Comparison of ENCODE assay signal across 31 cellular contexts in genomic region chr7:158592541-158592940, GRCh38.
"Had no signal": no experiment of that assay in that cellular context is flagged by ENCODE, and none has a peak within 500 bp of the region (broad histone marks: within the 10 kb centered on the region; RNA-seq: fewer than 3 reads in every experiment).

No MANE protein-coding gene starts in this region.

- H3K27me3 ChIP-seq: ovary, testis, tibial artery, uterus had no signal

- H3K27ac Mint-ChIP-seq: nephron; neural progenitor cell; progenitor cell of endocrine pancreas; stimulated activated memory B cell treated with anti-CD40 and anti-IgM and Interleukin-4, amounts not matched to agents 10 μg/mL and 1 μg/mL and 100 μg/mL, for 72 hours; stimulated activated naive CD8-positive, alpha-beta T cell treated with anti-CD3 and anti-CD28 coated beads, Interleukin-15, amount 100 ng/mL, for 72 hours; type B pancreatic cell had no signal

- H3K4me3 ChIP-seq: neural progenitor cell, ovary, psoas muscle, skin epidermis, smooth muscle cell, spleen, suprapubic skin, testis, tibial artery, transverse colon, upper lobe of right lung, uterus had no signal

- ATAC-seq: natural killer cell; psoas muscle; right cardiac atrium; sciatic nerve; stimulated activated memory B cell treated with anti-CD40 and anti-IgM and Interleukin-4, amounts not matched to agents 10 μg/mL and 1 μg/mL and 100 μg/mL, for 72 hours; stimulated activated naive CD8-positive, alpha-beta T cell treated with anti-CD3 and anti-CD28 coated beads, Interleukin-15, amount 100 ng/mL, for 72 hours; stimulated activated naive CD8-positive, alpha-beta T cell treated with anti-CD3 and anti-CD28 coated beads, Interleukin-15, Interleukin-2, amounts not matched to agents 100 U/mL and 50 U/mL, for 24 hours; upper lobe of right lung had no signal

- H3K9me3 Mint-ChIP-seq: natural killer cell; stimulated activated naive CD8-positive, alpha-beta T cell treated with anti-CD3 and anti-CD28 coated beads, Interleukin-15, amount 100 ng/mL, for 72 hours; type B pancreatic cell had no signal

- H3K4me1 Mint-ChIP-seq: nephron; neural progenitor cell; stimulated activated memory B cell treated with anti-CD40 and anti-IgM and Interleukin-4, amounts not matched to agents 10 μg/mL and 1 μg/mL and 100 μg/mL, for 72 hours had no signal

- DNase-seq: natural killer cell; occipital lobe; ovary; posterior cingulate gyrus; psoas muscle; right cardiac atrium; spleen; stimulated activated CD4-positive, alpha-beta T cell treated with anti-CD3 and anti-CD28 coated beads, Interleukin-12 subunit alpha, Interleukin-12 subunit beta, amount 100 ng/mL, for 4 hours; stimulated activated CD4-positive, alpha-beta T cell treated with anti-CD3 and anti-CD28 coated beads, Interleukin-1b, Interleukin-23, amount 100 ng/mL, for 48 hours; stimulated activated CD4-positive, alpha-beta T cell treated with anti-CD3 and anti-CD28 coated beads, Interleukin-4, amount 100 ng/mL, for 1 hour; stimulated activated CD4-positive, alpha-beta T cell treated with anti-CD3 and anti-CD28 coated beads, Interleukin-4, amount 100 ng/mL, for 4 hours; stimulated activated CD8-positive, alpha-beta memory T cell treated with anti-CD3 and anti-CD28 coated beads, Interleukin-4, amount 100 ng/mL, for 48 hours; stimulated activated naive CD4-positive, alpha-beta T cell; stimulated activated naive CD8-positive, alpha-beta T cell treated with anti-CD3 and anti-CD28 coated beads, Interleukin-15, amount 100 ng/mL, for 72 hours; stimulated activated naive CD8-positive, alpha-beta T cell treated with anti-CD3 and anti-CD28 coated beads, Interleukin-15, Interleukin-2, amounts not matched to agents 100 U/mL and 50 U/mL, for 24 hours; substantia nigra; testis; tibial artery; transverse colon; upper lobe of right lung; uterus had no signal

- H3K36me3 Mint-ChIP-seq: natural killer cell; neural progenitor cell; stimulated activated memory B cell treated with anti-CD40 and anti-IgM and Interleukin-4, amounts not matched to agents 10 μg/mL and 1 μg/mL and 100 μg/mL, for 72 hours; type B pancreatic cell had no signal

- H3K27ac ChIP-seq: neural progenitor cell, ovary, parathyroid adenoma, psoas muscle, skin epidermis, spleen, suprapubic skin, testis, tibial artery, upper lobe of right lung, uterus had no signal

- H3K36me3 ChIP-seq: neural progenitor cell, ovary, spleen, suprapubic skin, tibial artery, transverse colon, upper lobe of right lung, uterus had no signal

- H3K4me3 Mint-ChIP-seq: natural killer cell; nephron; neural progenitor cell; stimulated activated memory B cell treated with anti-CD40 and anti-IgM and Interleukin-4, amounts not matched to agents 10 μg/mL and 1 μg/mL and 100 μg/mL, for 72 hours; stimulated activated naive CD8-positive, alpha-beta T cell treated with anti-CD3 and anti-CD28 coated beads, Interleukin-15, amount 100 ng/mL, for 72 hours; type B pancreatic cell had no signal
